In the genomic region with DNA sequence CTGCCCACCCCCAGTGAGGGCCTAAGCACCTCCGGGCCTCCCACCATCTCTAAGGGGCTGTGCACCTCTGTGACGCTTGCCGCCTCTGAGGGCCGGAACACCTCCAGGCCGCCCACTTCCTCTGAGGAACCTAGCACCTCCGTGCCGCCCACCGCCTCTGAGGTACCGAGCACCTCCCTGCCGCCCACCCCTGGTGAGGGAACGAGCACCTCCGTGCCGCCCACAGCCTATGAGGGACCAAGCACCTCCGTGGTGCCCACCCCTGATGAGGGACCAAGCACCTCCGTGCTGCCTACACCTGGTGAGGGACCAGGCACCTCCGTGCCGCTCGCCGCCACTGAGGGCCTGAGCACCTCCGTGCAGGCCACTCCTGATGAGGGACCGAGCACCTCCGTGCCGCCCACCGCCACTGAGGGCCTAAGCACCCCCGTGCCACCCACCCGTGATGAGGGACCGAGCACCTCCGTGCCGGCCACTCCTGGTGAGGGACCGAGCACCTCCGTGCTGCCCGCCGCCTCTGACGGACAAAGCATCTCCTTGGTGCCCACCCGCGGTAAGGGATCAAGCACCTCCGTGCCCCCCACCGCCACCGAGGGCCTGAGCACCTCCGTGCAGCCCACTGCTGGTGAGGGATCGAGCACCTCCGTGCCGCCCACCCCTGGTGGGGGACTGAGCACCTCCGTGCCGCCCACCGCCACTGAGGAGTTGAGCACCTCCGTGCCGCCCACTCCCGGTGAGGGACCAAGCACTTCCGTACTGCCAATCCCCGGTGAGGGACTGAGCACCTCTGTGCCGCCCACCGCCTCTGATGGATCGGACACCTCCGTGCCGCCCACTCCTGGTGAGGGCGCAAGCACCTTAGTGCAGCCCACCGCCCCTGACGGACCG, we compare ENCODE assay signal across 8 cellular contexts. TPM values are rescaled to one million over a fixed set of nuclear protein-coding genes. Genes with fewer than 3 reads are reported as not detected.
DNase-seq lines count a peak whose midpoint lies in the region; ATAC-seq and TF ChIP-seq lines count a peak whose summit lies in the region.

No MANE protein-coding gene starts in this region.

- peak overlapping the region in 2 of 4 donors; percentile 67 to 74 for H3K27ac ChIP-seq in tibial nerve

- no peaks in the 10 kb centered on the region for H3K36me3 Mint-ChIP-seq in activated CD4-positive, alpha-beta memory T cell treated with anti-CD3 and anti-CD28 coated beads, Interleukin-2, amount 10 ng/mL, durations not matched to agents 7 days and 5 days (ENCODE audit: low read depth)
- H3K36me3 Mint-ChIP-seq in nephron (ENCODE audit: low read depth), result no peaks in the 10 kb centered on the region

- TF ChIP-seq POLR2A in tibial nerve (IDR thresholded peaks at IDR 0.05), result no peak

- DNase-seq in DMS 273 (lab: John Stamatoyannopoulos, UW; ENCODE audit: unreplicated experiment), result peak; percentile 20
- DNase-seq in DMS 273 treated with DMSO at 0.1 percent for 48 hours (lab: John Stamatoyannopoulos, UW), result no peak
- peak; percentile 39 for DNase-seq in activated CD4-positive, alpha-beta memory T cell treated with anti-CD3 and anti-CD28 coated beads, Interleukin-2, amount 10 ng/mL, durations not matched to agents 7 days and 5 days
- no peak for DNase-seq in epithelial cell of esophagus (ENCODE audit: low read depth)
- no peak for DNase-seq in tibial nerve (ENCODE audit: low spot score in 2 of 2)
- DNase-seq in NCI-H2227 (lab: John Stamatoyannopoulos, UW; ENCODE audit: unreplicated experiment), result no peak

- no peaks in the 10 kb centered on the region for H3K36me3 ChIP-seq in tibial nerve

- H3K4me3 ChIP-seq in epithelial cell of esophagus (ENCODE audit: low read length) (peak overlapping the region; percentile 55), tibial nerve (peak overlapping the region; percentile 44 to 71 (median 56))

- peak overlapping the region; percentile 81 for H3K4me3 Mint-ChIP-seq in activated CD4-positive, alpha-beta memory T cell treated with anti-CD3 and anti-CD28 coated beads, Interleukin-2, amount 10 ng/mL, durations not matched to agents 7 days and 5 days
- H3K4me3 Mint-ChIP-seq in nephron, result peak overlapping the region; percentile 91 to 92 (median 91)

- no peak for TF ChIP-seq CTCF in epithelial cell of esophagus (IDR thresholded peaks at IDR 0.05; ENCODE audit: insufficient read depth, low read depth, low read length, missing control alignments)
- TF ChIP-seq CTCF in nephron (IDR thresholded peaks at IDR 0.05; ENCODE audit: unreplicated experiment in 3 of 3), result no peak
- TF ChIP-seq CTCF in tibial nerve (IDR thresholded peaks at IDR 0.05), result no peak

- CTCF ChIA-PET in activated CD4-positive, alpha-beta memory T cell treated with anti-CD3 and anti-CD28 coated beads, Interleukin-2, amount 10 ng/mL, durations not matched to agents 7 days and 5 days (lab: Charles Lee), result no interaction called here

- no peaks in the 10 kb centered on the region for H3K27me3 Mint-ChIP-seq in activated CD4-positive, alpha-beta memory T cell treated with anti-CD3 and anti-CD28 coated beads, Interleukin-2, amount 10 ng/mL, durations not matched to agents 7 days and 5 days
- no peaks in the 10 kb centered on the region for H3K27me3 Mint-ChIP-seq in nephron (ENCODE audit: low read depth)

- H3K4me1 Mint-ChIP-seq in activated CD4-positive, alpha-beta memory T cell treated with anti-CD3 and anti-CD28 coated beads, Interleukin-2, amount 10 ng/mL, durations not matched to agents 7 days and 5 days, result peaks cover 11% of the 10 kb centered on the region
- peaks cover 1% of the 10 kb centered on the region for H3K4me1 Mint-ChIP-seq in nephron

- no peaks in the 10 kb centered on the region for H3K9me3 Mint-ChIP-seq in activated CD4-positive, alpha-beta memory T cell treated with anti-CD3 and anti-CD28 coated beads, Interleukin-2, amount 10 ng/mL, durations not matched to agents 7 days and 5 days
- H3K9me3 Mint-ChIP-seq in nephron, result peaks cover 3% of the 10 kb centered on the region

- peaks cover 0 to 9% (median 0%) of the 10 kb centered on the region in 4 donors for H3K4me1 ChIP-seq in tibial nerve

- no peaks in the 10 kb centered on the region for H3K27me3 ChIP-seq in tibial nerve

- TF ChIP-seq EP300 in tibial nerve (IDR thresholded peaks at IDR 0.05), result no peak

- 40% methylated on average over 45 of the region's 60 CpGs; no CpG with 5 or more reads in 1 of the 2 donors for WGBS in tibial nerve, 2 donors

- peak overlapping the region; percentile 66 for H3K27ac Mint-ChIP-seq in activated CD4-positive, alpha-beta memory T cell treated with anti-CD3 and anti-CD28 coated beads, Interleukin-2, amount 10 ng/mL, durations not matched to agents 7 days and 5 days
- H3K27ac Mint-ChIP-seq in nephron, result peak overlapping the region in 2 of 3 experiments; percentile 27 to 49

- ATAC-seq in HG03342 (IDR thresholded peaks at IDR 0.05; ENCODE audit: unreplicated experiment), result peak; percentile 40

- no peaks in the 10 kb centered on the region for H3K9me3 ChIP-seq in tibial nerve

- POLR2A ChIA-PET in activated CD4-positive, alpha-beta memory T cell treated with anti-CD3 and anti-CD28 coated beads, Interleukin-2, amount 10 ng/mL, durations not matched to agents 7 days and 5 days (lab: Charles Lee), result interaction anchor here (1.6 kb wide), 1 partner anchor 256 kb away, joined by 6 read pairs; a partner anchor contains a TSS

RNA-seq across cellular contexts. Expression of a gene that starts 1.0 kb away (rescaled TPM):
- total RNA-seq in activated CD4-positive, alpha-beta memory T cell treated with anti-CD3 and anti-CD28 coated beads, Interleukin-2, amount 10 ng/mL, durations not matched to agents 7 days and 5 days, result 1 to 10 TPM; 2.8 to 3.1 TPM
- total RNA-seq in tibial nerve, result 1 to 10 TPM; 2.7 to 5.2 (median 4.4) TPM

Comparison
In these comparisons a context has a peak if more than half of its experiments do, and no peak if none do; other contexts are left out.
1. DNase-seq: peak in DMS 273 (single experiment) and activated CD4-positive, alpha-beta memory T cell treated with anti-CD3 and anti-CD28 coated beads, Interleukin-2, amount 10 ng/mL, durations not matched to agents 7 days and 5 days (single experiment); none in DMS 273 treated with DMSO at 0.1 percent for 48 hours (single experiment), epithelial cell of esophagus (single experiment), tibial nerve (0 of 2) and NCI-H2227 (single experiment).